ENCODE assay signal across 17 cellular contexts in genomic region chr10:59289809-59290208, GRCh38.
DNase-seq lines count a peak whose midpoint lies in the region; ATAC-seq and TF ChIP-seq lines count a peak whose summit lies in the region.
"Had no signal": no experiment of that assay in that cellular context is flagged by ENCODE, and none has a peak within 500 bp of the region (broad histone marks: within the 10 kb centered on the region; RNA-seq: fewer than 3 reads in every experiment).

No MANE protein-coding gene starts in this region.

- no peak overlapping the region for H2BK120ac ChIP-seq in H9 (ENCODE audit: low read depth, low read length, poor library complexity, severe bottlenecking)
- no peak overlapping the region for H2BK120ac ChIP-seq in neuronal stem cell (ENCODE audit: low read depth, low read length)

- H3K23ac ChIP-seq in H9 (ENCODE audit: insufficient read length, low read depth, low read length) (no peak overlapping the region), neuronal stem cell (ENCODE audit: low read depth, low read length, poor library complexity) (no peak overlapping the region)

- H2BK12ac ChIP-seq in H9 (ENCODE audit: insufficient read length, low read depth, low read length) (no peak overlapping the region), neuronal stem cell (ENCODE audit: low read length) (no peak overlapping the region)

- H2AK5ac ChIP-seq in H9 (ENCODE audit: insufficient read length, low read length) (no peak overlapping the region), neuronal stem cell (ENCODE audit: low read depth, low read length) (no peak overlapping the region)

- intact Hi-C loops in dorsolateral prefrontal cortex (cut with DNase I) = loop anchor here (5.0 kb wide), 2 partner anchors 32 to 72 kb away; partner anchors contain the start of gene FAM13C (in 1 of the 2)

- no peaks in the 10 kb centered on the region for H3K79me2 ChIP-seq in H9 (ENCODE audit: insufficient read depth, low read length)

- H3K27me3 Mint-ChIP-seq in H9 (ENCODE audit: low read depth) = no peaks in the 10 kb centered on the region
- H3K27me3 Mint-ChIP-seq in WTC11 (ENCODE audit: low read depth) = no peaks in the 10 kb centered on the region; the same call in 1 of the 2 replicates
- H3K27me3 Mint-ChIP-seq: CD4-positive, alpha-beta memory T cell had no signal

- peaks cover 2 to 3% of the 10 kb centered on the region in 2 experiments; a peak in 1 of 5 replicates for H3K9me3 Mint-ChIP-seq in H9
- no peaks in the 10 kb centered on the region; the same call in 1 of the 2 replicates for H3K9me3 Mint-ChIP-seq in WTC11

- no peak overlapping the region for H3T11ph ChIP-seq in H9 (ENCODE audit: low read length)

- H4K91ac ChIP-seq in H9 (ENCODE audit: insufficient read length, low read depth, low read length) = no peak overlapping the region
- no peak overlapping the region for H4K91ac ChIP-seq in neuronal stem cell (ENCODE audit: low read depth, low read length, poor library complexity)

- no peak for DNase-seq in H9
- DNase-seq in WTC11 (ENCODE audit: low spot score) = no peak
- DNase-seq in dorsolateral prefrontal cortex = no peak
- no peak for DNase-seq in neuronal stem cell (ENCODE audit: low spot score)
- no peak for DNase-seq in NCI-H526 treated with DMSO at 0.1 percent for 48 hours (lab: John Stamatoyannopoulos, UW)
- DNase-seq in stimulated activated CD8-positive, alpha-beta memory T cell treated with anti-CD3 and anti-CD28 coated beads, Interleukin-4, amount 100 ng/mL, for 48 hours = no peak
- DNase-seq: 8988T; CD4-positive, alpha-beta memory T cell; DMS153; DMS79; GF-D8; HFFc6 had no signal

- H3K4me3 Mint-ChIP-seq in H9 = no peak overlapping the region; a peak in 1 of 5 replicates
- H3K4me3 Mint-ChIP-seq in WTC11 = no peak overlapping the region
- H3K4me3 Mint-ChIP-seq: CD14-positive monocyte; CD4-positive, alpha-beta memory T cell; HFFc6 had no signal

- no peaks in the 10 kb centered on the region for H3K9me3 ChIP-seq in H9 (ENCODE audit: control insufficient read depth, low read depth, low read length)
- no peaks in the 10 kb centered on the region for H3K9me3 ChIP-seq in neuronal stem cell (replicated peaks in 1 of 2; ENCODE audit: control insufficient read depth in 2 of 2, insufficient read depth in 1 of 2, low read depth in 1 of 2, low read length in 2 of 2)
- H3K9me3 ChIP-seq: BLaER1 had no signal

- H2AFZ ChIP-seq in H9 (ENCODE audit: low read length) (no peak overlapping the region), neuronal stem cell (ENCODE audit: low read length) (no peak overlapping the region)

- H2BK15ac ChIP-seq in H9 (ENCODE audit: low read depth, low read length) (no peak overlapping the region), neuronal stem cell (ENCODE audit: low read length) (no peak overlapping the region)

- no peaks in the 10 kb centered on the region for H3K36me3 Mint-ChIP-seq in H9 (ENCODE audit: insufficient read depth in 1 of 3, low read depth in 3 of 3)
- H3K36me3 Mint-ChIP-seq in WTC11 = no peaks in the 10 kb centered on the region
- H3K36me3 Mint-ChIP-seq: CD14-positive monocyte; CD4-positive, alpha-beta memory T cell had no signal

- H3K4ac ChIP-seq in H9 (ENCODE audit: low read depth, low read length) = no peak overlapping the region
- no peak overlapping the region for H3K4ac ChIP-seq in neuronal stem cell (ENCODE audit: low read length)

- H3K27ac ChIP-seq in H9 (ENCODE audit: insufficient read length, low read depth, low read length) = no peak overlapping the region
- H3K27ac ChIP-seq in dorsolateral prefrontal cortex = peak overlapping the region in 58 of 59 donors; percentile 60 to 98 (median 92)
- no peak overlapping the region for H3K27ac ChIP-seq in neuronal stem cell (replicated peaks; ENCODE audit: low read length)
- H3K27ac ChIP-seq: BLaER1 had no signal

- H4K5ac ChIP-seq in H9 (ENCODE audit: insufficient read length, low read depth, low read length) = no peak overlapping the region

- H4K20me1 ChIP-seq in H9 (ENCODE audit: control insufficient read depth, insufficient read depth, insufficient read length) = no peaks in the 10 kb centered on the region
- H4K20me1 ChIP-seq: BLaER1 had no signal

- no CpG with 5 or more reads among the region's 3 CpGs for WGBS in H9 (ENCODE audit: extremely low coverage, insufficient read length, low lambda C conversion rate)
- WGBS in neuronal stem cell (ENCODE audit: extremely low coverage in 2 of 2, insufficient read length in 2 of 2, insufficient replicate concordance in 1 of 2), 2 donors = no CpG with 5 or more reads among the region's 3 CpGs

- no peak overlapping the region for H3K4me3 ChIP-seq in dorsolateral prefrontal cortex
- H3K4me3 ChIP-seq in neuronal stem cell (ENCODE audit: low read length in 2 of 2) = no peak overlapping the region
- H3K4me3 ChIP-seq: BLaER1 had no signal

- H3K23me2 ChIP-seq in H9 (ENCODE audit: insufficient read length, low read depth, low read length, poor library complexity, severe bottlenecking) = peaks cover 3% of the 10 kb centered on the region

- no peak overlapping the region for H3K56ac ChIP-seq in H9 (ENCODE audit: insufficient read length, low read depth, low read length)

- ATAC-seq in WTC11 (peak; percentile 51), GM21619 (IDR thresholded peaks at IDR 0.05; ENCODE audit: unreplicated experiment) (no peak), GM21825 (IDR thresholded peaks at IDR 0.05; ENCODE audit: unreplicated experiment) (no peak)
- ATAC-seq: HCT116 had no signal

- H3K14ac ChIP-seq in H9 (ENCODE audit: insufficient read depth, low read length) (no peak overlapping the region), neuronal stem cell (ENCODE audit: low read length) (no peak overlapping the region)

- H3K9ac ChIP-seq in H9 (ENCODE audit: extremely low read depth, insufficient read length, low read length) = no peak overlapping the region
- no peak overlapping the region for H3K9ac ChIP-seq in neuronal stem cell (ENCODE audit: low read depth, low read length, poor library complexity)
- H3K9ac ChIP-seq: BLaER1 had no signal

- CTCF ChIA-PET in WTC11 (lab: Charles Lee) = no interaction called here

- H4K8ac ChIP-seq in H9 (replicated peaks; ENCODE audit: insufficient read length, low read depth, low read length) (no peak overlapping the region), neuronal stem cell (ENCODE audit: low read depth, low read length) (no peak overlapping the region)

- peaks cover 10% of the 10 kb centered on the region; the same call in 1 of the 2 replicates for H3K4me1 ChIP-seq in H9 (ENCODE audit: insufficient read depth, low read length)
- H3K4me1 ChIP-seq in neuronal stem cell (ENCODE audit: control insufficient read depth in 2 of 2, insufficient read depth in 1 of 2, low read depth in 1 of 2, low read length in 2 of 2) = peaks cover 0 to 7% of the 10 kb centered on the region in 2 donors
- H3K4me1 ChIP-seq: BLaER1 had no signal

- H3K4me2 ChIP-seq in H9 (ENCODE audit: insufficient read depth, insufficient read length, low read length) (no peak overlapping the region), neuronal stem cell (ENCODE audit: insufficient read depth, low read length, poor library complexity, severe bottlenecking) (no peak overlapping the region)
- H3K4me2 ChIP-seq: BLaER1 had no signal

- no peak overlapping the region for H2BK20ac ChIP-seq in H9 (ENCODE audit: low read depth, low read length, poor library complexity, severe bottlenecking)

- H3K79me1 ChIP-seq in H9 (ENCODE audit: insufficient read depth, low read depth, low read length, poor library complexity, severe bottlenecking) = no peaks in the 10 kb centered on the region
- no peaks in the 10 kb centered on the region for H3K79me1 ChIP-seq in neuronal stem cell (ENCODE audit: low read depth, low read length)

- H3K18ac ChIP-seq in H9 (ENCODE audit: insufficient read length, low read depth, low read length) = no peak overlapping the region
- H3K18ac ChIP-seq in neuronal stem cell (ENCODE audit: low read length) = peak overlapping the region; percentile 37

- H2BK5ac ChIP-seq in H9 (ENCODE audit: insufficient read length, low read length) = no peak overlapping the region
- no peak overlapping the region for H2BK5ac ChIP-seq in neuronal stem cell (ENCODE audit: low read length)

- H3K36me3 ChIP-seq in neuronal stem cell (replicated peaks in 1 of 2; ENCODE audit: control insufficient read depth in 2 of 2, insufficient read depth in 2 of 2, low read length in 2 of 2) = no peaks in the 10 kb centered on the region
- H3K36me3 ChIP-seq: BLaER1 had no signal

- H3K27me3 ChIP-seq in H9 (ENCODE audit: insufficient read depth, low read length) (no peaks in the 10 kb centered on the region), dorsolateral prefrontal cortex (no peaks in the 10 kb centered on the region), neuronal stem cell (ENCODE audit: control insufficient read depth in 3 of 3, insufficient read depth in 3 of 3, low read depth in 1 of 3, low read length in 3 of 3) (no peaks in the 10 kb centered on the region)
- H3K27me3 ChIP-seq: BLaER1 had no signal

- no peak for TF ChIP-seq CTCF in H9 (conservative IDR thresholded peaks at IDR 0.05)
- no peak for TF ChIP-seq CTCF in WTC11 (IDR thresholded peaks at IDR 0.05)
- no peak for TF ChIP-seq CTCF in dorsolateral prefrontal cortex (IDR thresholded peaks at IDR 0.05 in 54 of 56, conservative IDR thresholded peaks at IDR 0.05 in 2 of 56; ENCODE audit: low read depth in 1 of 56, partially characterized antibody in 56 of 56)

- POLR2A ChIA-PET in WTC11 (lab: Charles Lee) = interaction anchor here (0.6 kb wide), 1 partner anchor 744 kb away, joined by 5 read pairs; no protein-coding TSS in a partner anchor

- H3K27ac Mint-ChIP-seq in H9 (peak overlapping the region; percentile 26 to 78 (median 48); a peak in 5 of 7 replicates), WTC11 (peak overlapping the region; percentile 74)
- H3K27ac Mint-ChIP-seq: CD14-positive monocyte; CD4-positive, alpha-beta memory T cell; HFFc6 had no signal

- H3K4me1 Mint-ChIP-seq in H9 (peaks cover 25 to 27% of the 10 kb centered on the region in 2 experiments), WTC11 (peaks cover 31% of the 10 kb centered on the region)
- H3K4me1 Mint-ChIP-seq: CD14-positive monocyte; CD4-positive, alpha-beta memory T cell had no signal

TF ChIP-seq in WTC11, 78 proteins besides CTCF, POLR2A, EP300 and RAD21 (continues in another document):
- TF ChIP-seq ATF3 (CRISPR knock-in tag; conservative IDR thresholded peaks at IDR 0.05) (no peak), ZNF423 (CRISPR knock-in tag; IDR thresholded peaks at IDR 0.05) (no peak), GABPB1 (CRISPR knock-in tag; IDR thresholded peaks at IDR 0.05) (no peak), JUN (CRISPR knock-in tag; IDR thresholded peaks at IDR 0.05) (no peak), FOXJ3 (CRISPR knock-in tag; IDR thresholded peaks at IDR 0.05; ENCODE audit: borderline replicate concordance) (no peak)

Comparison
In these comparisons a context has a peak if more than half of its experiments do, and no peak if none do; other contexts are left out.
1. H3K27ac ChIP-seq: peak in dorsolateral prefrontal cortex (58 of 59); none in H9 (single experiment) and neuronal stem cell (single experiment).